Comparison of ENCODE assay signal across 1 cellular context in genomic region chr19:32816555-32817099, GRCh38.
TF ChIP-seq lines count a peak whose summit lies in the region.

No MANE protein-coding gene starts in this region.

TF ChIP-seq in H1, 55 proteins besides CTCF, POLR2A, EP300 and RAD21 (continued from another document):
- TF ChIP-seq SIN3A (conservative IDR thresholded peaks at IDR 0.05 in 1 of 2, IDR thresholded peaks at IDR 0.05 in 1 of 2; ENCODE audit: low read depth in 1 of 2, low read length in 2 of 2), result no peak
